In the genomic region with DNA sequence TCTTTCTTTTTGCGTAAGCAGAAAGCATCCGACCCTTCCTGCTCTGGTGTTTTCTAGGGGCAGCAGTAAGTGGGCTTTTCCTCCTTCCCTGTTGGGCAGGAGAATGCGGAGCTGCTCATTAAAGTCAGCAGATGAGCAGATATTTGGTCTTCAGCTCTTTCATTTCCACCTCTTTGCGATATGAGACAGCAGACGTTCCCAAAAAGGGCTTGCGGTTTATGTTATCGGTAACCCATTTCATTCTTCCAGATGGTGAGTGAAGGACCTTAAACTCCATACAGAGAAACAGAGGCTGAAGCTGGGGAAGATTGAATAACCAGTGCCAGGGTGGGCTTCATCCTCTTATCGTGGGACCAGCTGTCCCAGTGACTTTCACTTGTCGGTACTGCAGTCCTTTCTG, we compare ENCODE assay signal across 1 cellular context.
TF ChIP-seq lines count a peak whose summit lies in the region.

No MANE protein-coding gene starts in this region.

TF ChIP-seq in GM12878, 131 proteins besides CTCF, POLR2A, EP300 and RAD21:
- TF ChIP-seq, protein P1, sequence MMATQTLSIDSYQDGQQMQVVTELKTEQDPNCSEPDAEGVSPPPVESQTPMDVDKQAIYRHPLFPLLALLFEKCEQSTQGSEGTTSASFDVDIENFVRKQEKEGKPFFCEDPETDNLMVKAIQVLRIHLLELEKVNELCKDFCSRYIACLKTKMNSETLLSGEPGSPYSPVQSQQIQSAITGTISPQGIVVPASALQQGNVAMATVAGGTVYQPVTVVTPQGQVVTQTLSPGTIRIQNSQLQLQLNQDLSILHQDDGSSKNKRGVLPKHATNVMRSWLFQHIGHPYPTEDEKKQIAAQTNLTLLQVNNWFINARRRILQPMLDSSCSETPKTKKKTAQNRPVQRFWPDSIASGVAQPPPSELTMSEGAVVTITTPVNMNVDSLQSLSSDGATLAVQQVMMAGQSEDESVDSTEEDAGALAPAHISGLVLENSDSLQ (IDR thresholded peaks at IDR 0.05), result no peak
- TF ChIP-seq MXI1 (IDR thresholded peaks at IDR 0.05; ENCODE audit: low read depth, low read length), result no peak
- peak; percentile 66 for TF ChIP-seq RUNX3 (IDR thresholded peaks at IDR 0.05; ENCODE audit: low read length)
- TF ChIP-seq, protein P2, sequence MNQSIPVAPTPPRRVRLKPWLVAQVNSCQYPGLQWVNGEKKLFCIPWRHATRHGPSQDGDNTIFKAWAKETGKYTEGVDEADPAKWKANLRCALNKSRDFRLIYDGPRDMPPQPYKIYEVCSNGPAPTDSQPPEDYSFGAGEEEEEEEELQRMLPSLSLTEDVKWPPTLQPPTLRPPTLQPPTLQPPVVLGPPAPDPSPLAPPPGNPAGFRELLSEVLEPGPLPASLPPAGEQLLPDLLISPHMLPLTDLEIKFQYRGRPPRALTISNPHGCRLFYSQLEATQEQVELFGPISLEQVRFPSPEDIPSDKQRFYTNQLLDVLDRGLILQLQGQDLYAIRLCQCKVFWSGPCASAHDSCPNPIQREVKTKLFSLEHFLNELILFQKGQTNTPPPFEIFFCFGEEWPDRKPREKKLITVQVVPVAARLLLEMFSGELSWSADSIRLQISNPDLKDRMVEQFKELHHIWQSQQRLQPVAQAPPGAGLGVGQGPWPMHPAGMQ (IDR thresholded peaks at IDR 0.05; ENCODE audit: borderline replicate concordance), result no peak
- 0 out of 2 replicates have a peak, but pooled peaks have one; percentile 3 for TF ChIP-seq EED (IDR thresholded peaks at IDR 0.05; ENCODE audit: low read depth)
- TF ChIP-seq KAT2A (conservative IDR thresholded peaks at IDR 0.05; ENCODE audit: control insufficient read depth, low read depth, low read length), result no peak
- no peak for TF ChIP-seq HDAC6 (IDR thresholded peaks at IDR 0.05; ENCODE audit: unreplicated experiment)
- TF ChIP-seq ZNF622 (IDR thresholded peaks at IDR 0.05), result no peak
- TF ChIP-seq MYC (IDR thresholded peaks at IDR 0.05; ENCODE audit: insufficient read depth, insufficient read length, insufficient replicate concordance, low read length, severe bottlenecking), result no peak
- TF ChIP-seq POU2F2 (IDR thresholded peaks at IDR 0.05; ENCODE audit: borderline replicate concordance, low read depth, low read length), result no peak
- TF ChIP-seq MEF2B (IDR thresholded peaks at IDR 0.05; ENCODE audit: partially characterized antibody, poor library complexity, severe bottlenecking), result no peak
- TF ChIP-seq, protein P3, sequence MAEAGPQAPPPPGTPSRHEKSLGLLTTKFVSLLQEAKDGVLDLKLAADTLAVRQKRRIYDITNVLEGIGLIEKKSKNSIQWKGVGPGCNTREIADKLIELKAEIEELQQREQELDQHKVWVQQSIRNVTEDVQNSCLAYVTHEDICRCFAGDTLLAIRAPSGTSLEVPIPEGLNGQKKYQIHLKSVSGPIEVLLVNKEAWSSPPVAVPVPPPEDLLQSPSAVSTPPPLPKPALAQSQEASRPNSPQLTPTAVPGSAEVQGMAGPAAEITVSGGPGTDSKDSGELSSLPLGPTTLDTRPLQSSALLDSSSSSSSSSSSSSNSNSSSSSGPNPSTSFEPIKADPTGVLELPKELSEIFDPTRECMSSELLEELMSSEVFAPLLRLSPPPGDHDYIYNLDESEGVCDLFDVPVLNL (IDR thresholded peaks at IDR 0.05; ENCODE audit: low read depth, low read length), result no peak
- no peak for TF ChIP-seq BHLHE40 (IDR thresholded peaks at IDR 0.05; ENCODE audit: borderline replicate concordance in 1 of 2, low read depth in 2 of 2, low read length in 1 of 2)
- TF ChIP-seq MAX (IDR thresholded peaks at IDR 0.05; ENCODE audit: low read depth, low read length), result no peak; the same call in 1 of the 2 replicates
- TF ChIP-seq, protein P4, sequence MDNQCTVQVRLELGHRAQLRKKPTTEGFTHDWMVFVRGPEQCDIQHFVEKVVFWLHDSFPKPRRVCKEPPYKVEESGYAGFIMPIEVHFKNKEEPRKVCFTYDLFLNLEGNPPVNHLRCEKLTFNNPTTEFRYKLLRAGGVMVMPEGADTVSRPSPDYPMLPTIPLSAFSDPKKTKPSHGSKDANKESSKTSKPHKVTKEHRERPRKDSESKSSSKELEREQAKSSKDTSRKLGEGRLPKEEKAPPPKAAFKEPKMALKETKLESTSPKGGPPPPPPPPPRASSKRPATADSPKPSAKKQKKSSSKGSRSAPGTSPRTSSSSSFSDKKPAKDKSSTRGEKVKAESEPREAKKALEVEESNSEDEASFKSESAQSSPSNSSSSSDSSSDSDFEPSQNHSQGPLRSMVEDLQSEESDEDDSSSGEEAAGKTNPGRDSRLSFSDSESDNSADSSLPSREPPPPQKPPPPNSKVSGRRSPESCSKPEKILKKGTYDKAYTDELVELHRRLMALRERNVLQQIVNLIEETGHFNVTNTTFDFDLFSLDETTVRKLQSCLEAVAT (IDR thresholded peaks at IDR 0.05), result peak; percentile 64; the same call in 1 of the 2 replicates
- no peak for TF ChIP-seq NFIC (IDR thresholded peaks at IDR 0.05; ENCODE audit: low read depth, low read length)
- TF ChIP-seq RELA (IDR thresholded peaks at IDR 0.05; ENCODE audit: borderline replicate concordance, partially characterized antibody), result no peak
- no peak for TF ChIP-seq YY1 (IDR thresholded peaks at IDR 0.05; ENCODE audit: low read depth, low read length)
- TF ChIP-seq, protein P5, sequence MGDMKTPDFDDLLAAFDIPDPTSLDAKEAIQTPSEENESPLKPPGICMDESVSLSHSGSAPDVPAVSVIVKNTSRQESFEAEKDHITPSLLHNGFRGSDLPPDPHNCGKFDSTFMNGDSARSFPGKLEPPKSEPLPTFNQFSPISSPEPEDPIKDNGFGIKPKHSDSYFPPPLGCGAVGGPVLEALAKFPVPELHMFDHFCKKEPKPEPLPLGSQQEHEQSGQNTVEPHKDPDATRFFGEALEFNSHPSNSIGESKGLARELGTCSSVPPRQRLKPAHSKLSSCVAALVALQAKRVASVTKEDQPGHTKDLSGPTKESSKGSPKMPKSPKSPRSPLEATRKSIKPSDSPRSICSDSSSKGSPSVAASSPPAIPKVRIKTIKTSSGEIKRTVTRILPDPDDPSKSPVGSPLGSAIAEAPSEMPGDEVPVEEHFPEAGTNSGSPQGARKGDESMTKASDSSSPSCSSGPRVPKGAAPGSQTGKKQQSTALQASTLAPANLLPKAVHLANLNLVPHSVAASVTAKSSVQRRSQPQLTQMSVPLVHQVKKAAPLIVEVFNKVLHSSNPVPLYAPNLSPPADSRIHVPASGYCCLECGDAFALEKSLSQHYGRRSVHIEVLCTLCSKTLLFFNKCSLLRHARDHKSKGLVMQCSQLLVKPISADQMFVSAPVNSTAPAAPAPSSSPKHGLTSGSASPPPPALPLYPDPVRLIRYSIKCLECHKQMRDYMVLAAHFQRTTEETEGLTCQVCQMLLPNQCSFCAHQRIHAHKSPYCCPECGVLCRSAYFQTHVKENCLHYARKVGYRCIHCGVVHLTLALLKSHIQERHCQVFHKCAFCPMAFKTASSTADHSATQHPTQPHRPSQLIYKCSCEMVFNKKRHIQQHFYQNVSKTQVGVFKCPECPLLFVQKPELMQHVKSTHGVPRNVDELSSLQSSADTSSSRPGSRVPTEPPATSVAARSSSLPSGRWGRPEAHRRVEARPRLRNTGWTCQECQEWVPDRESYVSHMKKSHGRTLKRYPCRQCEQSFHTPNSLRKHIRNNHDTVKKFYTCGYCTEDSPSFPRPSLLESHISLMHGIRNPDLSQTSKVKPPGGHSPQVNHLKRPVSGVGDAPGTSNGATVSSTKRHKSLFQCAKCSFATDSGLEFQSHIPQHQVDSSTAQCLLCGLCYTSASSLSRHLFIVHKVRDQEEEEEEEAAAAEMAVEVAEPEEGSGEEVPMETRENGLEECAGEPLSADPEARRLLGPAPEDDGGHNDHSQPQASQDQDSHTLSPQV (IDR thresholded peaks at IDR 0.05), result no peak
- TF ChIP-seq ZBTB40 (IDR thresholded peaks at IDR 0.05; ENCODE audit: borderline replicate concordance), result no peak
